Comparison of ENCODE assay signal across 8 cellular contexts in the genomic region with DNA sequence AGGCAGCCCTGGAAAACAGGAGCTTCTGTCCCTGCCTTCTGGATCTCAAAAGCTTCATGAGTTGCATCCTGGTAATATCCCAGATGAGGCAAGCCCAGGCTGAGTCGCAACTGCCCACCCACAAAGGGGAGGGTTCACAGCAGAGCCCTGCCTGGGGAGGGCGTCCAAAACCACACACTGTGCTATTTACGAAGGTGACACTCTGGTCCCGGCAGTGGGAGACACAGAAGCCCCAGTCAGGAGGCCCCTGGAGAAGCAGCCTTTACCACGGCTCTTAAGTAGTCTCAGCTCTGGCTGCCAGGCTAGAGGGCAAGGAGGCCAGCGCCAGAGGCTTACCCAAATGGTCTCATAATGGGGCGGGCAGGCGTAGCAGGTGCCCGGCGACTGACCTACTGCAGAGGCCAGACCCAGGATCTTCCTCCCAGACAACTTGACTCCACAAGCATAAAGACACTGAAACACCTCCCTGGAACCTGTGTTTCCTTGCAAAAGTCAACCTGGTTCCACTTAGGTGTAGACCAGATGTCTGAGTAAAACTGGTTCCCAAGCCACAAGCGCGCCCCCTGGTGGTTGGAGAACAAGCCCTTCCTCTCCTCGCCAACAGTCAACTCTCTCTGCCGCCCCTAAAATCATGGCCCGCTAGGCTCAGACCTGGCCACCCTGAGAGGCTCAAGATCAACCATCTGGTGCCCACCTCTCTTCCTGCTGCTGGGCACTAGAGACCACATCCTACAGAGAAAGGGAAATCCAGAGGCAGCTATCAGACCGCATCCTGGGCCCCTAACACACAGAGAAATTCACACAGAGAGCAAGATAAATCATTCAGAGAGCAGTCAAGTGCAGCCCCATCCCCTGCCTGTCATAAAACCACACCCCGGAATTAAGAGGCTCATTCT. TPM values are rescaled to one million over a fixed set of nuclear protein-coding genes. Genes with fewer than 3 reads are reported as not detected.
DNase-seq lines count a peak whose midpoint lies in the region; ATAC-seq, FAIRE-seq and TF ChIP-seq lines count a peak whose summit lies in the region.

No MANE protein-coding gene starts in this region.

- no peak overlapping the region for H2AFZ ChIP-seq in HepG2 (ENCODE audit: low read length)

- H3K79me2 ChIP-seq in HepG2 (ENCODE audit: insufficient read depth, low read length), result no peaks in the 10 kb centered on the region

- TF ChIP-seq CTCF in AG04450 (IDR thresholded peaks at IDR 0.05; ENCODE audit: low read depth, low read length) (peak; percentile 76), HepG2 (CRISPR knock-in tag; IDR thresholded peaks at IDR 0.05) (peak; percentile 94)

- H3K36me3 ChIP-seq in HepG2 (replicated peaks in 1 of 2; ENCODE audit: control insufficient read depth in 1 of 2, insufficient read depth in 2 of 2, low read length in 2 of 2), result peaks cover 29 to 31% of the 10 kb centered on the region in 2 experiments

- CTCF ChIA-PET in AG04450 (lab: Charles Lee) (interaction anchor here (0.6 to 2.9 kb wide), 10 partner anchors 25 to 324 kb away, joined by 3 to 24 read pairs (median 4); no protein-coding TSS in a partner anchor), HepG2 (lab: Yijun Ruan, JAX; ENCODE audit: low intra/inter-chr PET ratio, low total read pairs) (interaction anchor here (1.1 to 2.3 kb wide), 6 partner anchors 100 to 432 kb away, joined by 3 to 8 read pairs (median 6); no protein-coding TSS in a partner anchor)

- 2% methylated on average over 9 of the region's 17 CpGs for WGBS in HepG2 (ENCODE audit: low lambda C conversion rate)

- no peak overlapping the region for H3K9ac ChIP-seq in HepG2 (ENCODE audit: insufficient read depth, low read depth, low read length)

- ATAC-seq in GM18499 (IDR thresholded peaks at IDR 0.05; ENCODE audit: insufficient read depth, unreplicated experiment), result peak; percentile 53
- peak; percentile 41 for ATAC-seq in HepG2

- TF ChIP-seq RAD21 in HepG2 (CRISPR knock-in tag; IDR thresholded peaks at IDR 0.05), result peak; percentile 74

- H3K4me3 ChIP-seq in AG04450 (ENCODE audit: low read depth, low read length), result no peak overlapping the region
- no peak overlapping the region for H3K4me3 ChIP-seq in HepG2 (replicated peaks in 1 of 3; ENCODE audit: insufficient read depth in 1 of 3, low read depth in 2 of 3, low read length in 3 of 3)

- TF ChIP-seq EP300 in HepG2 (IDR thresholded peaks at IDR 0.05; ENCODE audit: low read depth in 2 of 2, low read length in 2 of 2) (no peak), HepG2 (CRISPR knock-in tag; IDR thresholded peaks at IDR 0.05; ENCODE audit: borderline replicate concordance) (no peak)

- in situ Hi-C loops in HepG2 (cut with HindIII; ENCODE audit: extremely low pct_ligation_motif_present, low pct_unique_long_range_greater_than_20kb), result loop anchor here (5.0 kb wide), 2 partner anchors 236 to 431 kb away; no protein-coding TSS in a partner anchor

- no peaks in the 10 kb centered on the region for H3K4me1 ChIP-seq in HepG2 (ENCODE audit: insufficient read depth, low read length)

- no peak overlapping the region for H3K4me2 ChIP-seq in HepG2 (ENCODE audit: low read depth, low read length)

- no peaks in the 10 kb centered on the region; the same call in none of the 2 replicates for H4K20me1 ChIP-seq in HepG2 (ENCODE audit: insufficient read depth, low read length)

- TF ChIP-seq POLR2A in HepG2 (IDR thresholded peaks at IDR 0.05; ENCODE audit: insufficient read depth in 1 of 2, low read depth in 2 of 2, low read length in 2 of 2), result 0 out of 4 replicates have a peak, but pooled peaks of 1 of the 2 experiments have one; percentile 33

- BruUV-seq in HepG2 (replicated peaks; lab: Mats Ljungman, UMichigan), result no TSS peak

- FAIRE-seq in HepG2 (lab: Jason Lieb, UNC), result peak; percentile 30

- H3K27me3 ChIP-seq in AG04450 (ENCODE audit: control insufficient read depth, insufficient read depth, low read length), result peaks cover 11% of the 10 kb centered on the region
- no peaks in the 10 kb centered on the region; a peak in 1 of 5 replicates for H3K27me3 ChIP-seq in HepG2 (ENCODE audit: control insufficient read depth in 1 of 2, insufficient read depth in 2 of 2, low read length in 2 of 2)

- intact Hi-C loops in HepG2 (cut with micrococcal nuclease; ENCODE audit: unreplicated experiment), result loop anchor here (1.0 to 10.0 kb wide), 6 partner anchors 9 to 432 kb away; no protein-coding TSS in a partner anchor

- peak overlapping the region; percentile 21 for H3K27ac ChIP-seq in AG04450 (ENCODE audit: low read depth, low read length)
- peak overlapping the region; percentile 96 for H3K27ac ChIP-seq in HepG2 (ENCODE audit: extremely low read length, insufficient read depth, low read length)

- POLR2A ChIA-PET in AG04450 (lab: Yijun Ruan, JAX), result no interaction called here
- POLR2A ChIA-PET in HepG2 (lab: Yijun Ruan, JAX), result interaction anchor here (0.8 to 3.1 kb wide), 7 partner anchors 8 to 398 kb away, joined by 3 to 15 read pairs (median 4); no protein-coding TSS in a partner anchor

- DNase-seq in AG04450 (ENCODE audit: low read depth, low spot score) (no peak), NCI-H1105 (lab: John Stamatoyannopoulos, UW) (peak; percentile 28), cerebellar cortex (ENCODE audit: low spot score) (peak; percentile 55), HepG2 (ENCODE audit: low spot score) (peak; percentile 82), globus pallidus (ENCODE audit: low spot score) (no peak)
- DNase-seq in activated CD4-positive, CD25-positive, alpha-beta regulatory T cell treated with anti-CD3 and anti-CD28 coated beads, Interleukin-2, amount 50 U/mL, for 72 hours, result peak; percentile 90
- DNase-seq in stimulated activated CD4-positive, alpha-beta T cell treated with anti-CD3 and anti-CD28 coated beads, Interleukin-4, amount 100 ng/mL, for 24 hours, result peak; percentile 94

- H3K9me3 ChIP-seq in AG04450 (ENCODE audit: control insufficient read depth, insufficient read depth, low read length) (no peaks in the 10 kb centered on the region; the same call in 1 of the 2 replicates), HepG2 (ENCODE audit: low read length) (no peaks in the 10 kb centered on the region)

TF ChIP-seq in HepG2, 621 proteins besides CTCF, POLR2A, EP300 and RAD21 (continues in another document):
- TF ChIP-seq HOXA7 (CRISPR knock-in tag; IDR thresholded peaks at IDR 0.05) (no peak), ZNF326 (CRISPR knock-in tag; IDR thresholded peaks at IDR 0.05; ENCODE audit: borderline replicate concordance) (no peak), CENPX (CRISPR knock-in tag; IDR thresholded peaks at IDR 0.05) (no peak), ZSCAN29 (CRISPR knock-in tag; conservative IDR thresholded peaks at IDR 0.05) (peak; percentile 84; the same call in 1 of the 2 replicates), ZSCAN12 (CRISPR knock-in tag; IDR thresholded peaks at IDR 0.05) (no peak), NR2F6 (IDR thresholded peaks at IDR 0.05) (no peak), NR2F6 (CRISPR knock-in tag; IDR thresholded peaks at IDR 0.05) (no peak), ZNF678 (CRISPR knock-in tag; IDR thresholded peaks at IDR 0.05) (no peak)
- TF ChIP-seq, protein P1, sequence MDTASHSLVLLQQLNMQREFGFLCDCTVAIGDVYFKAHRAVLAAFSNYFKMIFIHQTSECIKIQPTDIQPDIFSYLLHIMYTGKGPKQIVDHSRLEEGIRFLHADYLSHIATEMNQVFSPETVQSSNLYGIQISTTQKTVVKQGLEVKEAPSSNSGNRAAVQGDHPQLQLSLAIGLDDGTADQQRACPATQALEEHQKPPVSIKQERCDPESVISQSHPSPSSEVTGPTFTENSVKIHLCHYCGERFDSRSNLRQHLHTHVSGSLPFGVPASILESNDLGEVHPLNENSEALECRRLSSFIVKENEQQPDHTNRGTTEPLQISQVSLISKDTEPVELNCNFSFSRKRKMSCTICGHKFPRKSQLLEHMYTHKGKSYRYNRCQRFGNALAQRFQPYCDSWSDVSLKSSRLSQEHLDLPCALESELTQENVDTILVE (CRISPR knock-in tag; IDR thresholded peaks at IDR 0.05), result 0 out of 2 replicates have a peak, but pooled peaks have one; percentile 26
- TF ChIP-seq, protein P2, sequence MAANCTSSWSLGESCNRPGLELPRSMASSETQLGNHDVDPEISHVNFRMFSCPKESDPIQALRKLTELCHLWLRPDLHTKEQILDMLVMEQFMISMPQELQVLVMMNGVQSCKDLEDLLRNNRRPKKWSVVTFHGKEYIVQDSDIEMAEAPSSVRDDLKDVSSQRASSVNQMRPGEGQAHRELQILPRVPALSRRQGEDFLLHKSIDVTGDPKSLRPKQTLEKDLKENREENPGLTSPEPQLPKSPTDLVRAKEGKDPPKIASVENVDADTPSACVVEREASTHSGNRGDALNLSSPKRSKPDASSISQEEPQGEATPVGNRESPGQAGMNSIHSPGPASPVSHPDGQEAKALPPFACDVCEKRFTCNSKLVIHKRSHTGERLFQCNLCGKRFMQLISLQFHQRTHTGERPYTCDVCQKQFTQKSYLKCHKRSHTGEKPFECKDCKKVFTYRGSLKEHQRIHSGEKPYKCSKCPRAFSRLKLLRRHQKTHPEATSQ (CRISPR knock-in tag; IDR thresholded peaks at IDR 0.05; ENCODE audit: borderline replicate concordance), result no peak

RNA-seq across cellular contexts. Expression of a gene that starts 5.2 kb away (rescaled TPM):
- polyA plus RNA-seq in AG04450 (2011; rRNA removed) (2.4 and 2.8 TPM in 2 replicates), HepG2 (2011; rRNA removed) (55.0 and 63.4 TPM in 2 replicates)
- 3.5 and 3.8 TPM in 2 replicates for polyA minus RNA-seq in AG04450 (2011; rRNA and poly(A)+ RNA removed)
- 53.8 and 58.6 TPM in 2 replicates for total RNA-seq in HepG2 (2016; rRNA removed; fragmentation: Illumina TruSeq; extraction: Trizol)
- 12.0 and 13.7 TPM in 2 replicates for total RNA-seq in HepG2 (2016; cell fraction: cytosol; rRNA removed; fragmentation: Illumina TruSeq; extraction: Trizol; ENCODE audit: low read depth)
- total RNA-seq in HepG2 (2016; cell fraction: insoluble cytoplasmic fraction; rRNA removed; fragmentation: Illumina TruSeq; extraction: Trizol), result 45.1 and 59.6 TPM in 2 replicates
- total RNA-seq in HepG2 (2016; cell fraction: membrane; rRNA removed; fragmentation: Illumina TruSeq; extraction: Trizol), result 27.0 and 28.7 TPM in 2 replicates
- total RNA-seq in HepG2 (2016; cell fraction: nucleus; rRNA removed; fragmentation: Illumina TruSeq; extraction: Trizol), result 79.3 and 81.9 TPM in 2 replicates
- polyA plus RNA-seq in HepG2 (2011; cell fraction: cytosol; rRNA removed), result 29.9 and 39.9 TPM in 2 replicates
- 126 and 210 TPM in 2 replicates for polyA plus RNA-seq in HepG2 (2011; cell fraction: nucleus; rRNA removed)
- polyA plus RNA-seq in HepG2 (2012), result 55.5 and 56.3 TPM in 2 replicates
- polyA plus RNA-seq in HepG2 (2016; cell fraction: cytosol; fragmentation: Illumina TruSeq; extraction: Trizol; ENCODE audit: low read depth), result 2.0 and 2.2 TPM in 2 replicates
- 34.3 and 44.8 TPM in 2 replicates for polyA plus RNA-seq in HepG2 (2016; cell fraction: insoluble cytoplasmic fraction; fragmentation: Illumina TruSeq; extraction: Trizol; ENCODE audit: low read depth)
- 9.2 and 9.3 TPM in 2 replicates for polyA plus RNA-seq in HepG2 (2016; cell fraction: membrane; fragmentation: Illumina TruSeq; extraction: Trizol; ENCODE audit: low read depth)
- polyA plus RNA-seq in HepG2 (2016; cell fraction: nucleus; fragmentation: Illumina TruSeq; extraction: Trizol; ENCODE audit: insufficient read depth, low read depth), result 115 and 117 TPM in 2 replicates
- polyA minus RNA-seq in HepG2 (2011; rRNA and poly(A)+ RNA removed; ENCODE audit: low replicate concordance), result 0.09 and 105 TPM in 2 replicates
- 43.2 and 45.6 TPM in 2 replicates for polyA minus RNA-seq in HepG2 (2011; cell fraction: cytosol; rRNA and poly(A)+ RNA removed)
- 175 and 211 TPM in 2 replicates for polyA minus RNA-seq in HepG2 (2011; cell fraction: nucleus; rRNA and poly(A)+ RNA removed)

Comparison
In these comparisons a context has a peak if more than half of its experiments do, and no peak if none do; other contexts are left out.
1. DNase-seq: peak in NCI-H1105 (single experiment), activated CD4-positive, CD25-positive, alpha-beta regulatory T cell treated with anti-CD3 and anti-CD28 coated beads, Interleukin-2, amount 50 U/mL, for 72 hours (single experiment), cerebellar cortex (single experiment), HepG2 (single experiment) and stimulated activated CD4-positive, alpha-beta T cell treated with anti-CD3 and anti-CD28 coated beads, Interleukin-4, amount 100 ng/mL, for 24 hours (single experiment); none in AG04450 (single experiment) and globus pallidus (single experiment).